ENCODE assay signal across 11 cellular contexts in the genomic region with DNA sequence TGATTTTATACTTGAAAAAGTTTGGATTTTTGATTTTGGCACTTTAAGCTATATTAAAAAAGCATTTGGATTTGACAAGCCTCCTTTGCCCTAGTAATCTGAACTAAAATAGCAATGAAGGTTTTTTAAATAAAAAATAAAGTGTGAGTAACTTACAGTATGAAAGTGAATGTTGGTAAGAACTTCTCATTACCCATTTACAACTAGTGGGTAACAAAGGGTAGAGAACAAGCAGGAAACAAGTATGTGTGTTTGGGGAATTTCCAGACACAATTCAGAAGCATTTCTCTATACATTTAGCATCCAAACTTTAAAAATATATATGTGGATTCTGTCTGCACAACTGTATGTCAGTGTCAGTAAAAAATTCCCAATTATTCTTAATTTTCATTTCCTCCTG. TPM values are rescaled to one million over a fixed set of nuclear protein-coding genes. Genes with fewer than 3 reads are reported as not detected.
DNase-seq lines count a peak whose midpoint lies in the region; ATAC-seq and TF ChIP-seq lines count a peak whose summit lies in the region.
"Had no signal": no experiment of that assay in that cellular context is flagged by ENCODE, and none has a peak within 500 bp of the region (broad histone marks: within the 10 kb centered on the region; RNA-seq: fewer than 3 reads in every experiment).

No MANE protein-coding gene starts in this region.

- TF ChIP-seq CTCF in hepatocyte (IDR thresholded peaks at IDR 0.05; ENCODE audit: poor library complexity) = no peak

- peaks cover 37% of the 10 kb centered on the region for H3K4me1 Mint-ChIP-seq in T-helper 2 cell treated with Interferon-gamma antibody and Interleukin-4, amounts not matched to agents 5 μg/mL and 100 μg/mL, for 36 hours (ENCODE audit: low read depth)

- H3K4me3 Mint-ChIP-seq in T-helper 2 cell treated with Interferon-gamma antibody and Interleukin-4, amounts not matched to agents 5 μg/mL and 100 μg/mL, for 36 hours = peak overlapping the region; percentile 67

- no peaks in the 10 kb centered on the region for H3K36me3 ChIP-seq in ACC112 (ENCODE audit: insufficient read depth, low read length)
- H3K36me3 ChIP-seq in hepatocyte (replicated peaks; ENCODE audit: insufficient read depth, low read depth) = no peaks in the 10 kb centered on the region
- H3K36me3 ChIP-seq: uterus had no signal

- no peak overlapping the region for H3K27ac Mint-ChIP-seq in T-helper 2 cell treated with Interferon-gamma antibody and Interleukin-4, amounts not matched to agents 5 μg/mL and 100 μg/mL, for 36 hours

- H3K27me3 ChIP-seq in ACC112 (ENCODE audit: insufficient read depth, low read length) (no peaks in the 10 kb centered on the region), hepatocyte (no peaks in the 10 kb centered on the region)
- H3K27me3 ChIP-seq: uterus had no signal

- no peaks in the 10 kb centered on the region for H3K27me3 Mint-ChIP-seq in T-helper 2 cell treated with Interferon-gamma antibody and Interleukin-4, amounts not matched to agents 5 μg/mL and 100 μg/mL, for 36 hours (ENCODE audit: low read depth)

- H3K9me3 Mint-ChIP-seq in T-helper 2 cell treated with Interferon-gamma antibody and Interleukin-4, amounts not matched to agents 5 μg/mL and 100 μg/mL, for 36 hours = no peaks in the 10 kb centered on the region

- H3K9me3 ChIP-seq in hepatocyte (ENCODE audit: low read depth) = no peaks in the 10 kb centered on the region
- H3K9me3 ChIP-seq: uterus had no signal

- H2AFZ ChIP-seq in ACC112 (ENCODE audit: low read length, unreplicated experiment) (no peak overlapping the region), hepatocyte (no peak overlapping the region)

- no peaks in the 10 kb centered on the region for H3K9me2 ChIP-seq in hepatocyte (replicated peaks; ENCODE audit: insufficient read depth)

- H4K20me1 ChIP-seq in hepatocyte (ENCODE audit: insufficient read depth, poor library complexity, severe bottlenecking) = peaks cover 62% of the 10 kb centered on the region

- H3K4me1 ChIP-seq in ACC112 (ENCODE audit: control insufficient read depth, insufficient read depth, low read length, unreplicated experiment) (peaks cover 40% of the 10 kb centered on the region), hepatocyte (ENCODE audit: insufficient read depth) (peaks cover 25% of the 10 kb centered on the region)

- H3K4me3 ChIP-seq in ACC112 (ENCODE audit: low read depth, low read length) = peak overlapping the region; percentile 87
- H3K4me3 ChIP-seq in hepatocyte = peak overlapping the region; percentile 86
- H3K4me3 ChIP-seq: K562, uterus had no signal

- no peak overlapping the region for H3K27ac ChIP-seq in ACC112 (ENCODE audit: low read depth, low read length)
- H3K27ac ChIP-seq in hepatocyte = no peak overlapping the region
- H3K27ac ChIP-seq: uterus had no signal

- peak; percentile 22 for ATAC-seq in GM18858 (IDR thresholded peaks at IDR 0.05; ENCODE audit: unreplicated experiment)
- no peak for ATAC-seq in left cardiac atrium
- ATAC-seq: K562 had no signal

- H3K36me3 Mint-ChIP-seq in T-helper 2 cell treated with Interferon-gamma antibody and Interleukin-4, amounts not matched to agents 5 μg/mL and 100 μg/mL, for 36 hours (ENCODE audit: low read depth) = peaks cover 17% of the 10 kb centered on the region

- H3K79me2 ChIP-seq in ACC112 (ENCODE audit: control insufficient read depth, insufficient read depth, low read length, unreplicated experiment) (peaks cover 92% of the 10 kb centered on the region), hepatocyte (peaks cover 85% of the 10 kb centered on the region)

- DNase-seq in T-helper 2 cell treated with Interferon-gamma antibody and Interleukin-4, amounts not matched to agents 5 μg/mL and 100 μg/mL, for 36 hours (ENCODE audit: low spot score) = no peak
- no peak for DNase-seq in hepatocyte (ENCODE audit: low spot score)
- DNase-seq in activated gamma-delta T cell treated with Interleukin-2 at 50 U/mL for 16 hours = no peak
- no peak for DNase-seq in anterior cingulate cortex (lab: John Stamatoyannopoulos, UW)
- no peak for DNase-seq in NCI-H187 treated with DMSO at 0.1 percent for 48 hours (lab: John Stamatoyannopoulos, UW)
- DNase-seq in left cardiac atrium = no peak
- DNase-seq: DMS79 treated with DMSO at 0.1 percent for 48 hours, uterus had no signal

- H3K4me2 ChIP-seq in hepatocyte = peak overlapping the region; percentile 82

- intact Hi-C loops in left cardiac atrium (cut with DNase I) = no loop called here

RNA-seq across cellular contexts. Expression of a gene that starts 2.9 kb away (rescaled TPM):
- total RNA-seq in hepatocyte (159 and 165 TPM in 2 replicates), left cardiac atrium (10 to 100 TPM; 55.2 to 82.8 TPM)
- polyA plus RNA-seq in hepatocyte = 71.1 and 71.5 TPM in 2 replicates

RNA-seq across cellular contexts. Expression of a gene that starts 38.0 kb away (rescaled TPM):
- total RNA-seq in hepatocyte (167 and 465 TPM in 2 replicates), left cardiac atrium (100 to 1,000 TPM; 689 to 799 TPM)
- polyA plus RNA-seq in hepatocyte = 635 and 703 TPM in 2 replicates
